ENCODE assay signal across 8 cellular contexts in genomic region chr7:99312316-99313203, GRCh38. TPM values are rescaled to one million over a fixed set of nuclear protein-coding genes. Genes with fewer than 3 reads are reported as not detected.
DNase-seq lines count a peak whose midpoint lies in the region; ATAC-seq and TF ChIP-seq lines count a peak whose summit lies in the region.

No MANE protein-coding gene starts in this region.

- H3K27me3 ChIP-seq in osteoblast (ENCODE audit: insufficient read depth, low read length) = no peaks in the 10 kb centered on the region
- no peaks in the 10 kb centered on the region for H3K27me3 ChIP-seq in thyroid gland

- H3K36me3 ChIP-seq in osteoblast (ENCODE audit: insufficient read depth, low read length) (no peaks in the 10 kb centered on the region), thyroid gland (no peaks in the 10 kb centered on the region)

- H2AFZ ChIP-seq in osteoblast (ENCODE audit: low read length) = peak overlapping the region; percentile 40

- CTCF ChIA-PET in RWPE1 (lab: Yijun Ruan, JAX) = interaction anchor here (0.6 to 1.6 kb wide), 9 partner anchors 39 to 427 kb away, joined by 3 to 4 read pairs (median 3); no protein-coding TSS in a partner anchor

- peak; percentile 82 for DNase-seq in D341Med (ENCODE audit: low spot score)
- DNase-seq in HUDEP-2 (lab: John Stamatoyannopoulos, UW; ENCODE audit: unreplicated experiment in 76 of 76) = peak in 54 of 76 experiments; percentile 2 to 66 (median 28)
- peak; percentile 68 for DNase-seq in RWPE1 (ENCODE audit: low spot score)
- peak; percentile 48 to 55 for DNase-seq in activated T-helper 1 cell treated with anti-CD3 and anti-CD28 coated beads, Interleukin-2, amount 50 U/mL, for 16 hours (ENCODE audit: low read depth in 1 of 2, low spot score in 1 of 2)
- DNase-seq in fibroblast of villous mesenchyme (ENCODE audit: low read depth) = peak; percentile 58
- DNase-seq in osteoblast (ENCODE audit: insufficient read length, low spot score, missing footprints) = peak; percentile 93
- peak; percentile 61 to 65 for DNase-seq in thyroid gland

- H3K4me3 ChIP-seq in fibroblast of villous mesenchyme (ENCODE audit: low read depth, low read length) (no peak overlapping the region), osteoblast (ENCODE audit: insufficient read depth, low read length) (no peak overlapping the region), thyroid gland (replicated peaks in 1 of 3) (no peak overlapping the region)

- no peaks in the 10 kb centered on the region for H3K79me2 ChIP-seq in osteoblast (ENCODE audit: insufficient read depth, low read length)

- intact Hi-C loops in thyroid gland (cut with DNase I) = loop anchor here (5.0 kb wide), 1 partner anchor 275 kb away; no protein-coding TSS in a partner anchor

- H3K9me3 ChIP-seq in osteoblast (ENCODE audit: low read depth, low read length) (no peaks in the 10 kb centered on the region), thyroid gland (no peaks in the 10 kb centered on the region)

- peak; percentile 96 for TF ChIP-seq CTCF in RWPE1 (conservative IDR thresholded peaks at IDR 0.05; ENCODE audit: low read depth)
- TF ChIP-seq CTCF in fibroblast of villous mesenchyme (IDR thresholded peaks at IDR 0.05; ENCODE audit: insufficient read depth, low read depth, low read length) = peak; percentile 91
- peak; percentile 89 for TF ChIP-seq CTCF in osteoblast (IDR thresholded peaks at IDR 0.05; ENCODE audit: extremely low read depth, low read depth, low read length)
- peak; percentile 63 to 87 (median 75) for TF ChIP-seq CTCF in thyroid gland (IDR thresholded peaks at IDR 0.05)

- no peak for TF ChIP-seq POLR2A in thyroid gland (IDR thresholded peaks at IDR 0.05)

- 28 to 29% methylated on average over 16 of the region's 16 CpGs for WGBS in thyroid gland, 2 donors

- POLR2A ChIA-PET in RWPE1 (lab: Yijun Ruan, JAX; ENCODE audit: low non-redundant PET) = no interaction called here

- ATAC-seq in GM18519 (IDR thresholded peaks at IDR 0.05; ENCODE audit: low FRiP score, unreplicated experiment) = no peak

- H3K4me2 ChIP-seq in osteoblast (ENCODE audit: insufficient read depth, low read length) = peak overlapping the region; percentile 49

- H3K27ac ChIP-seq in RWPE1 = peak overlapping the region; percentile 11; the same call in 1 of the 2 replicates
- H3K27ac ChIP-seq in osteoblast (ENCODE audit: low read depth, low read length) = no peak overlapping the region
- H3K27ac ChIP-seq in thyroid gland = no peak overlapping the region

- peaks cover 4% of the 10 kb centered on the region for H3K4me1 ChIP-seq in osteoblast (ENCODE audit: insufficient read depth, low read length)
- H3K4me1 ChIP-seq in thyroid gland = no peaks in the 10 kb centered on the region

- H4K20me1 ChIP-seq in osteoblast (ENCODE audit: insufficient read depth, low read length) = no peaks in the 10 kb centered on the region

RNA-seq across cellular contexts. Expression of gene ARPC1A, which starts 13.1 kb away (rescaled TPM):
- total RNA-seq in fibroblast of villous mesenchyme = 158 and 160 TPM in 2 replicates
- total RNA-seq in osteoblast = 132 and 158 TPM in 2 replicates
- 100 to 1,000 TPM; 120 to 183 (median 147) TPM for total RNA-seq in thyroid gland

RNA-seq across cellular contexts. Expression of gene MYH16, which starts 39.9 kb away (rescaled TPM):
- total RNA-seq in fibroblast of villous mesenchyme (not detected in 2 replicates), osteoblast (under 0.01 TPM in 1 of 2 replicates, not detected in the other), thyroid gland (not detected)

Comparison
In these comparisons a context has a peak if more than half of its experiments do, and no peak if none do; other contexts are left out.
1. DNase-seq: peak in every context shown above with its lines; median percentile 93 in osteoblast; 82 in D341Med; 68 in RWPE1; 63 in thyroid gland; 58 in fibroblast of villous mesenchyme; 52 in activated T-helper 1 cell treated with anti-CD3 and anti-CD28 coated beads, Interleukin-2, amount 50 U/mL, for 16 hours; 28 in HUDEP-2.